ENCODE assay signal across 30 cellular contexts in the genomic region with DNA sequence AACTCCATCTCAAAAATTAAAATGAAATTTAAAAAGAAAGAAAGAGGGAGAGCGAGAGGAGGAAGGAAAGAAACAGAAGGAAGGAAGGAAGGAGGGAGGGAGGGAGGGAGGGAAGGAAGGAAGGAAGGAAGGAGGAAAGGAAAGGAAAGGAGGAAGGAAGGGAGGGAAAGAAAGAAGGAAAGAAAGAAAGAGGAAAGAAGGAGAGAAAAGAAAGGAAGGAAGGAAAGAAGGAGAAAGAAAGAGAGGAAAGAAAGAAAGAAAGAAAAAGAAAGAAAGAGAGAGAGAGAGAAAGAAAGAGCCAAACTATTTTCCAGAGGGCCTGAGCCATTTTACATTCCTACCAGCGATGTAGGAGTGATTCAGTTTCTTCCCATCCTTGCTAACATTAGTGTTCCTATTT.
"Had no signal": no experiment of that assay in that cellular context is flagged by ENCODE, and none has a peak within 500 bp of the region (broad histone marks: within the 10 kb centered on the region; RNA-seq: fewer than 3 reads in every experiment).

No MANE protein-coding gene starts in this region.

- FAIRE-seq: urothelium cell line had no signal

- H3K36me3 Mint-ChIP-seq: natural killer cell; neural progenitor cell; stimulated activated memory B cell treated with anti-CD40 and anti-IgM and Interleukin-4, amounts not matched to agents 10 μg/mL and 1 μg/mL and 100 μg/mL, for 72 hours had no signal

- H3K4me1 Mint-ChIP-seq: natural killer cell; nephron; neural progenitor cell; stimulated activated memory B cell treated with anti-CD40 and anti-IgM and Interleukin-4, amounts not matched to agents 10 μg/mL and 1 μg/mL and 100 μg/mL, for 72 hours; stimulated activated naive CD8-positive, alpha-beta T cell treated with anti-CD3 and anti-CD28 coated beads, Interleukin-15, amount 100 ng/mL, for 72 hours had no signal

- H3K27ac ChIP-seq: neural progenitor cell, ovary, parathyroid adenoma, psoas muscle, skin epidermis, spleen, thoracic aorta, thyroid gland, tibial nerve, upper lobe of left lung, vagina had no signal

- H3K4me2 ChIP-seq: neural progenitor cell, smooth muscle cell had no signal

- H3K79me2 ChIP-seq: parathyroid adenoma had no signal

- DNase-seq: natural killer cell; occipital lobe; ovary; posterior cingulate gyrus; psoas muscle; right cardiac atrium; spleen; stimulated activated CD4-positive, alpha-beta T cell treated with anti-CD3 and anti-CD28 coated beads, Interleukin-12 subunit alpha, Interleukin-12 subunit beta, amount 100 ng/mL, for 4 hours; stimulated activated CD4-positive, alpha-beta T cell treated with anti-CD3 and anti-CD28 coated beads, Interleukin-1b, Interleukin-23, amount 100 ng/mL, for 48 hours; stimulated activated CD4-positive, alpha-beta T cell treated with anti-CD3 and anti-CD28 coated beads, Interleukin-4, amount 100 ng/mL, for 1 hour; stimulated activated CD4-positive, alpha-beta T cell treated with anti-CD3 and anti-CD28 coated beads, Interleukin-4, amount 100 ng/mL, for 4 hours; stimulated activated CD8-positive, alpha-beta memory T cell treated with anti-CD3 and anti-CD28 coated beads, Interleukin-4, amount 100 ng/mL, for 48 hours; stimulated activated naive CD4-positive, alpha-beta T cell; stimulated activated naive CD8-positive, alpha-beta T cell treated with anti-CD3 and anti-CD28 coated beads, Interleukin-15, amount 100 ng/mL, for 72 hours; stimulated activated naive CD8-positive, alpha-beta T cell treated with anti-CD3 and anti-CD28 coated beads, Interleukin-15, Interleukin-2, amounts not matched to agents 100 U/mL and 50 U/mL, for 24 hours; thyroid gland; trophoblast cell; upper lobe of left lung had no signal

- H3K4me3 Mint-ChIP-seq: natural killer cell; nephron; neural progenitor cell; stimulated activated memory B cell treated with anti-CD40 and anti-IgM and Interleukin-4, amounts not matched to agents 10 μg/mL and 1 μg/mL and 100 μg/mL, for 72 hours; stimulated activated naive CD8-positive, alpha-beta T cell treated with anti-CD3 and anti-CD28 coated beads, Interleukin-15, amount 100 ng/mL, for 72 hours had no signal

- H2AFZ ChIP-seq: neural progenitor cell, parathyroid adenoma had no signal

- H3K27me3 ChIP-seq: neural progenitor cell, ovary, spleen, thyroid gland, tibial nerve, upper lobe of left lung, vagina had no signal

- H3K9me3 Mint-ChIP-seq: nephron, neural progenitor cell had no signal

- H3K36me3 ChIP-seq: neural progenitor cell, ovary, spleen, thoracic aorta, thyroid gland, tibial nerve, upper lobe of left lung, vagina had no signal

- ATAC-seq: natural killer cell; psoas muscle; right cardiac atrium; sciatic nerve; stimulated activated memory B cell treated with anti-CD40 and anti-IgM and Interleukin-4, amounts not matched to agents 10 μg/mL and 1 μg/mL and 100 μg/mL, for 72 hours; stimulated activated naive CD8-positive, alpha-beta T cell treated with anti-CD3 and anti-CD28 coated beads, Interleukin-15, amount 100 ng/mL, for 72 hours; stimulated activated naive CD8-positive, alpha-beta T cell treated with anti-CD3 and anti-CD28 coated beads, Interleukin-15, Interleukin-2, amounts not matched to agents 100 U/mL and 50 U/mL, for 24 hours had no signal

- H3K27ac Mint-ChIP-seq: natural killer cell; nephron; neural progenitor cell; progenitor cell of endocrine pancreas; stimulated activated memory B cell treated with anti-CD40 and anti-IgM and Interleukin-4, amounts not matched to agents 10 μg/mL and 1 μg/mL and 100 μg/mL, for 72 hours; stimulated activated naive CD8-positive, alpha-beta T cell treated with anti-CD3 and anti-CD28 coated beads, Interleukin-15, amount 100 ng/mL, for 72 hours had no signal

- H3K4me3 ChIP-seq: neural progenitor cell, ovary, psoas muscle, skin epidermis, smooth muscle cell, spleen, thoracic aorta, thyroid gland, tibial nerve, upper lobe of left lung, vagina had no signal

- H3K9me3 ChIP-seq: ovary, psoas muscle, thoracic aorta, thyroid gland, tibial nerve, upper lobe of left lung, vagina had no signal

- H3K4me1 ChIP-seq: neural progenitor cell, parathyroid adenoma, psoas muscle, spleen, thyroid gland, tibial nerve, upper lobe of left lung, vagina had no signal

- H3K9ac ChIP-seq: neural progenitor cell, parathyroid adenoma had no signal

- H3K27me3 Mint-ChIP-seq: progenitor cell of endocrine pancreas; stimulated activated memory B cell treated with anti-CD40 and anti-IgM and Interleukin-4, amounts not matched to agents 10 μg/mL and 1 μg/mL and 100 μg/mL, for 72 hours; stimulated activated naive CD8-positive, alpha-beta T cell treated with anti-CD3 and anti-CD28 coated beads, Interleukin-15, amount 100 ng/mL, for 72 hours had no signal
